ENCODE assay signal across 2 cellular contexts in the genomic region with DNA sequence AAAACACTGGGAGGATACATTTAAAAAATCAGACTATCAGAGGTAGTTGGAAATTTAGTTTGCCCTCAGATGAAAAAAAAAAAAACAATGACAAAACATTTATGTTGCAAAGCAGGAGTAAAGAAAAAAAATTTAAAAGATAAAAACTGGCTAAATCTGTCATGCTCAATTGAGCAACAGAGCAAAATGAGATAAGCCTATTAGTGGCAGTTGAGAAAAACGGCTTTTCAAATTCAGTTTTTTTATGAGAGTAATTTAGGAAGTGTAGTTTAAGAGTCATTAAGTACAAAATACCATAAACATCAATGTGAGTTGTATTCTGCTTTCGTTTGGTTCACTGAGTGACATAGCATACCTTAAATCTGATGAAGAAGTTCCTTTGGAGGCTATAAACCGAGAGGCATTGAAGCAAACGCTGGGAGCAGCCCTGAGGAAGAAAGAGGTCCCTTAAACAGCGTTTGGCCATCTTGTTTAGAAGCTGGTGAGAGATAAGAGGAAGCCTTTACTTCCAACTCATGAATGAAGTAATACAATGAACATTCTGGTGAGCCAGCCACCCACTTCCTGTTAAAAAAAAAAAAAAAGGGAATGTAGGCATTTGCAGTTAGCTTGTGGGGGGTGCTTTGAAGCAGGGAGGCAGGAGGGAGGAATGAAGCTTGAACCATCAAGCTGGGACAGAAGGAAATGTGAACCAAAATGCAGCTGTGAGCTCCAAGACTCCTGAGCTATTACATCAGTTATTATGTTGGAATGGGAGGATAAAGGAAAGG.
TF ChIP-seq lines count a peak whose summit lies in the region.

No MANE protein-coding gene starts in this region.

TF ChIP-seq in HEK293, 187 proteins besides CTCF, POLR2A, EP300 and RAD21 (continues in another document):
- TF ChIP-seq ZNF621 (tag by site-specific recombination; IDR thresholded peaks at IDR 0.05) (no peak), ZNF664 (tag by site-specific recombination; IDR thresholded peaks at IDR 0.05) (0 out of 2 replicates have a peak, but pooled peaks have one; percentile 8), ZBTB1 (tag by site-specific recombination; IDR thresholded peaks at IDR 0.05) (no peak), ZEB2 (tag by site-specific recombination; IDR thresholded peaks at IDR 0.05) (0 out of 2 replicates have a peak, but pooled peaks have one; percentile 13), ZNF629 (tag by site-specific recombination; IDR thresholded peaks at IDR 0.05) (no peak)
- TF ChIP-seq, protein P1, sequence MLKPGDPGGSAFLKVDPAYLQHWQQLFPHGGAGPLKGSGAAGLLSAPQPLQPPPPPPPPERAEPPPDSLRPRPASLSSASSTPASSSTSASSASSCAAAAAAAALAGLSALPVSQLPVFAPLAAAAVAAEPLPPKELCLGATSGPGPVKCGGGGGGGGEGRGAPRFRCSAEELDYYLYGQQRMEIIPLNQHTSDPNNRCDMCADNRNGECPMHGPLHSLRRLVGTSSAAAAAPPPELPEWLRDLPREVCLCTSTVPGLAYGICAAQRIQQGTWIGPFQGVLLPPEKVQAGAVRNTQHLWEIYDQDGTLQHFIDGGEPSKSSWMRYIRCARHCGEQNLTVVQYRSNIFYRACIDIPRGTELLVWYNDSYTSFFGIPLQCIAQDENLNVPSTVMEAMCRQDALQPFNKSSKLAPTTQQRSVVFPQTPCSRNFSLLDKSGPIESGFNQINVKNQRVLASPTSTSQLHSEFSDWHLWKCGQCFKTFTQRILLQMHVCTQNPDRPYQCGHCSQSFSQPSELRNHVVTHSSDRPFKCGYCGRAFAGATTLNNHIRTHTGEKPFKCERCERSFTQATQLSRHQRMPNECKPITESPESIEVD (tag by site-specific recombination; IDR thresholded peaks at IDR 0.05): peak; percentile 74
- TF ChIP-seq, protein P2, sequence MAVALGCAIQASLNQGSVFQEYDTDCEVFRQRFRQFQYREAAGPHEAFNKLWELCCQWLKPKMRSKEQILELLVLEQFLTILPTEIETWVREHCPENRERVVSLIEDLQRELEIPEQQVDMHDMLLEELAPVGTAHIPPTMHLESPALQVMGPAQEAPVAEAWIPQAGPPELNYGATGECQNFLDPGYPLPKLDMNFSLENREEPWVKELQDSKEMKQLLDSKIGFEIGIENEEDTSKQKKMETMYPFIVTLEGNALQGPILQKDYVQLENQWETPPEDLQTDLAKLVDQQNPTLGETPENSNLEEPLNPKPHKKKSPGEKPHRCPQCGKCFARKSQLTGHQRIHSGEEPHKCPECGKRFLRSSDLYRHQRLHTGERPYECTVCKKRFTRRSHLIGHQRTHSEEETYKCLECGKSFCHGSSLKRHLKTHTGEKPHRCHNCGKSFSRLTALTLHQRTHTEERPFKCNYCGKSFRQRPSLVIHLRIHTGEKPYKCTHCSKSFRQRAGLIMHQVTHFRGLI (tag by site-specific recombination; IDR thresholded peaks at IDR 0.05): no peak
- TF ChIP-seq, protein P3, sequence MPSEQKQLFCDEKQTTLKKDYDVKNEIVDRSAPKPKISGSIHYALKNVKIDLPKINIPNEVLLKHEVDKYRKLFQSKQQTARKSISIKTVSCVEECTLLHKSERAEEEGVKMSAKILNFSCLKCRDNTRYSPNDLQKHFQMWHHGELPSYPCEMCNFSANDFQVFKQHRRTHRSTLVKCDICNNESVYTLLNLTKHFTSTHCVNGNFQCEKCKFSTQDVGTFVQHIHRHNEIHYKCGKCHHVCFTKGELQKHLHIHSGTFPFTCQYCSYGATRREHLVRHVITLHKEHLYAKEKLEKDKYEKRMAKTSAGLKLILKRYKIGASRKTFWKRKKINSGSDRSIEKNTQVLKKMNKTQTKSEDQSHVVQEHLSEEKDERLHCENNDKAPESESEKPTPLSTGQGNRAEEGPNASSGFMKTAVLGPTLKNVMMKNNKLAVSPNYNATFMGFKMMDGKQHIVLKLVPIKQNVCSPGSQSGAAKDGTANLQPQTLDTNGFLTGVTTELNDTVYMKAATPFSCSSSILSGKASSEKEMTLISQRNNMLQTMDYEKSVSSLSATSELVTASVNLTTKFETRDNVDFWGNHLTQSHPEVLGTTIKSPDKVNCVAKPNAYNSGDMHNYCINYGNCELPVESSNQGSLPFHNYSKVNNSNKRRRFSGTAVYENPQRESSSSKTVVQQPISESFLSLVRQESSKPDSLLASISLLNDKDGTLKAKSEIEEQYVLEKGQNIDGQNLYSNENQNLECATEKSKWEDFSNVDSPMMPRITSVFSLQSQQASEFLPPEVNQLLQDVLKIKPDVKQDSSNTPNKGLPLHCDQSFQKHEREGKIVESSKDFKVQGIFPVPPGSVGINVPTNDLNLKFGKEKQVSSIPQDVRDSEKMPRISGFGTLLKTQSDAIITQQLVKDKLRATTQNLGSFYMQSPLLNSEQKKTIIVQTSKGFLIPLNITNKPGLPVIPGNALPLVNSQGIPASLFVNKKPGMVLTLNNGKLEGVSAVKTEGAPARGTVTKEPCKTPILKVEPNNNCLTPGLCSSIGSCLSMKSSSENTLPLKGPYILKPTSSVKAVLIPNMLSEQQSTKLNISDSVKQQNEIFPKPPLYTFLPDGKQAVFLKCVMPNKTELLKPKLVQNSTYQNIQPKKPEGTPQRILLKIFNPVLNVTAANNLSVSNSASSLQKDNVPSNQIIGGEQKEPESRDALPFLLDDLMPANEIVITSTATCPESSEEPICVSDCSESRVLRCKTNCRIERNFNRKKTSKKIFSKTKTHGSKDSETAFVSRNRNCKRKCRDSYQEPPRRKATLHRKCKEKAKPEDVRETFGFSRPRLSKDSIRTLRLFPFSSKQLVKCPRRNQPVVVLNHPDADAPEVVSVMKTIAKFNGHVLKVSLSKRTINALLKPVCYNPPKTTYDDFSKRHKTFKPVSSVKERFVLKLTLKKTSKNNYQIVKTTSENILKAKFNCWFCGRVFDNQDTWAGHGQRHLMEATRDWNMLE (tag by site-specific recombination; conservative IDR thresholded peaks at IDR 0.05; ENCODE audit: low read depth): 0 out of 2 replicates have a peak, but pooled peaks have one; percentile 31
- TF ChIP-seq, protein P4, sequence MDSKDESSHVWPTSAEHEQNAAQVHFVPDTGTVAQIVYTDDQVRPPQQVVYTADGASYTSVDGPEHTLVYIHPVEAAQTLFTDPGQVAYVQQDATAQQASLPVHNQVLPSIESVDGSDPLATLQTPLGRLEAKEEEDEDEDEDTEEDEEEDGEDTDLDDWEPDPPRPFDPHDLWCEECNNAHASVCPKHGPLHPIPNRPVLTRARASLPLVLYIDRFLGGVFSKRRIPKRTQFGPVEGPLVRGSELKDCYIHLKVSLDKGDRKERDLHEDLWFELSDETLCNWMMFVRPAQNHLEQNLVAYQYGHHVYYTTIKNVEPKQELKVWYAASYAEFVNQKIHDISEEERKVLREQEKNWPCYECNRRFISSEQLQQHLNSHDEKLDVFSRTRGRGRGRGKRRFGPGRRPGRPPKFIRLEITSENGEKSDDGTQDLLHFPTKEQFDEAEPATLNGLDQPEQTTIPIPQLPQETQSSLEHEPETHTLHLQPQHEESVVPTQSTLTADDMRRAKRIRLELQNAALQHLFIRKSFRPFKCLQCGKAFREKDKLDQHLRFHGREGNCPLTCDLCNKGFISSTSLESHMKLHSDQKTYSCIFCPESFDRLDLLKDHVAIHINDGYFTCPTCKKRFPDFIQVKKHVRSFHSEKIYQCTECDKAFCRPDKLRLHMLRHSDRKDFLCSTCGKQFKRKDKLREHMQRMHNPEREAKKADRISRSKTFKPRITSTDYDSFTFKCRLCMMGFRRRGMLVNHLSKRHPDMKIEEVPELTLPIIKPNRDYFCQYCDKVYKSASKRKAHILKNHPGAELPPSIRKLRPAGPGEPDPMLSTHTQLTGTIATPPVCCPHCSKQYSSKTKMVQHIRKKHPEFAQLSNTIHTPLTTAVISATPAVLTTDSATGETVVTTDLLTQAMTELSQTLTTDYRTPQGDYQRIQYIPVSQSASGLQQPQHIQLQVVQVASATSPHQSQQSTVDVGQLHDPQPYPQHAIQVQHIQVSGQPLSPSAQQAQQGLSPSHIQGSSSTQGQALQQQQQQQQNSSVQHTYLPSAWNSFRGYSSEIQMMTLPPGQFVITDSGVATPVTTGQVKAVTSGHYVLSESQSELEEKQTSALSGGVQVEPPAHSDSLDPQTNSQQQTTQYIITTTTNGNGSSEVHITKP (tag by site-specific recombination; IDR thresholded peaks at IDR 0.05): 0 out of 2 replicates have a peak, but pooled peaks have one; percentile 22

TF ChIP-seq in SK-N-SH, 30 proteins besides CTCF, POLR2A, EP300 and RAD21 (continued from another document):
- TF ChIP-seq EZH2phosphoT487 (IDR thresholded peaks at IDR 0.05; ENCODE audit: borderline replicate concordance, low read depth): no peak
- no peak for TF ChIP-seq RCOR1 (IDR thresholded peaks at IDR 0.05; ENCODE audit: low read length)
- TF ChIP-seq POLR2AphosphoS5 (IDR thresholded peaks at IDR 0.05; ENCODE audit: low read depth, low read length): no peak
- no peak for TF ChIP-seq FOSL2 (IDR thresholded peaks at IDR 0.05; ENCODE audit: borderline replicate concordance, low read depth)
- TF ChIP-seq FOXM1 (IDR thresholded peaks at IDR 0.05; ENCODE audit: low read depth): no peak
- TF ChIP-seq, protein P5, sequence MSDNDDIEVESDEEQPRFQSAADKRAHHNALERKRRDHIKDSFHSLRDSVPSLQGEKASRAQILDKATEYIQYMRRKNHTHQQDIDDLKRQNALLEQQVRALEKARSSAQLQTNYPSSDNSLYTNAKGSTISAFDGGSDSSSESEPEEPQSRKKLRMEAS (IDR thresholded peaks at IDR 0.05; ENCODE audit: low read depth): no peak
- TF ChIP-seq, protein P6, sequence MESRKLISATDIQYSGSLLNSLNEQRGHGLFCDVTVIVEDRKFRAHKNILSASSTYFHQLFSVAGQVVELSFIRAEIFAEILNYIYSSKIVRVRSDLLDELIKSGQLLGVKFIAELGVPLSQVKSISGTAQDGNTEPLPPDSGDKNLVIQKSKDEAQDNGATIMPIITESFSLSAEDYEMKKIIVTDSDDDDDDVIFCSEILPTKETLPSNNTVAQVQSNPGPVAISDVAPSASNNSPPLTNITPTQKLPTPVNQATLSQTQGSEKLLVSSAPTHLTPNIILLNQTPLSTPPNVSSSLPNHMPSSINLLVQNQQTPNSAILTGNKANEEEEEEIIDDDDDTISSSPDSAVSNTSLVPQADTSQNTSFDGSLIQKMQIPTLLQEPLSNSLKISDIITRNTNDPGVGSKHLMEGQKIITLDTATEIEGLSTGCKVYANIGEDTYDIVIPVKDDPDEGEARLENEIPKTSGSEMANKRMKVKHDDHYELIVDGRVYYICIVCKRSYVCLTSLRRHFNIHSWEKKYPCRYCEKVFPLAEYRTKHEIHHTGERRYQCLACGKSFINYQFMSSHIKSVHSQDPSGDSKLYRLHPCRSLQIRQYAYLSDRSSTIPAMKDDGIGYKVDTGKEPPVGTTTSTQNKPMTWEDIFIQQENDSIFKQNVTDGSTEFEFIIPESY (IDR thresholded peaks at IDR 0.05; ENCODE audit: borderline replicate concordance, low read depth): no peak
- no peak for TF ChIP-seq RXRA (IDR thresholded peaks at IDR 0.05; ENCODE audit: borderline replicate concordance, low read depth)
- TF ChIP-seq, protein P7, sequence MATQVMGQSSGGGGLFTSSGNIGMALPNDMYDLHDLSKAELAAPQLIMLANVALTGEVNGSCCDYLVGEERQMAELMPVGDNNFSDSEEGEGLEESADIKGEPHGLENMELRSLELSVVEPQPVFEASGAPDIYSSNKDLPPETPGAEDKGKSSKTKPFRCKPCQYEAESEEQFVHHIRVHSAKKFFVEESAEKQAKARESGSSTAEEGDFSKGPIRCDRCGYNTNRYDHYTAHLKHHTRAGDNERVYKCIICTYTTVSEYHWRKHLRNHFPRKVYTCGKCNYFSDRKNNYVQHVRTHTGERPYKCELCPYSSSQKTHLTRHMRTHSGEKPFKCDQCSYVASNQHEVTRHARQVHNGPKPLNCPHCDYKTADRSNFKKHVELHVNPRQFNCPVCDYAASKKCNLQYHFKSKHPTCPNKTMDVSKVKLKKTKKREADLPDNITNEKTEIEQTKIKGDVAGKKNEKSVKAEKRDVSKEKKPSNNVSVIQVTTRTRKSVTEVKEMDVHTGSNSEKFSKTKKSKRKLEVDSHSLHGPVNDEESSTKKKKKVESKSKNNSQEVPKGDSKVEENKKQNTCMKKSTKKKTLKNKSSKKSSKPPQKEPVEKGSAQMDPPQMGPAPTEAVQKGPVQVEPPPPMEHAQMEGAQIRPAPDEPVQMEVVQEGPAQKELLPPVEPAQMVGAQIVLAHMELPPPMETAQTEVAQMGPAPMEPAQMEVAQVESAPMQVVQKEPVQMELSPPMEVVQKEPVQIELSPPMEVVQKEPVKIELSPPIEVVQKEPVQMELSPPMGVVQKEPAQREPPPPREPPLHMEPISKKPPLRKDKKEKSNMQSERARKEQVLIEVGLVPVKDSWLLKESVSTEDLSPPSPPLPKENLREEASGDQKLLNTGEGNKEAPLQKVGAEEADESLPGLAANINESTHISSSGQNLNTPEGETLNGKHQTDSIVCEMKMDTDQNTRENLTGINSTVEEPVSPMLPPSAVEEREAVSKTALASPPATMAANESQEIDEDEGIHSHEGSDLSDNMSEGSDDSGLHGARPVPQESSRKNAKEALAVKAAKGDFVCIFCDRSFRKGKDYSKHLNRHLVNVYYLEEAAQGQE (IDR thresholded peaks at IDR 0.05; ENCODE audit: low read depth, low read length): no peak
- TF ChIP-seq ELF1 (IDR thresholded peaks at IDR 0.05): no peak
- TF ChIP-seq, protein P8, sequence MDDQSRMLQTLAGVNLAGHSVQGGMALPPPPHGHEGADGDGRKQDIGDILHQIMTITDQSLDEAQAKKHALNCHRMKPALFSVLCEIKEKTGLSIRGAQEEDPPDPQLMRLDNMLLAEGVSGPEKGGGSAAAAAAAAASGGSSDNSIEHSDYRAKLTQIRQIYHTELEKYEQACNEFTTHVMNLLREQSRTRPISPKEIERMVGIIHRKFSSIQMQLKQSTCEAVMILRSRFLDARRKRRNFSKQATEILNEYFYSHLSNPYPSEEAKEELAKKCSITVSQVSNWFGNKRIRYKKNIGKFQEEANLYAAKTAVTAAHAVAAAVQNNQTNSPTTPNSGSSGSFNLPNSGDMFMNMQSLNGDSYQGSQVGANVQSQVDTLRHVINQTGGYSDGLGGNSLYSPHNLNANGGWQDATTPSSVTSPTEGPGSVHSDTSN (IDR thresholded peaks at IDR 0.05): no peak
- TF ChIP-seq, protein P9, sequence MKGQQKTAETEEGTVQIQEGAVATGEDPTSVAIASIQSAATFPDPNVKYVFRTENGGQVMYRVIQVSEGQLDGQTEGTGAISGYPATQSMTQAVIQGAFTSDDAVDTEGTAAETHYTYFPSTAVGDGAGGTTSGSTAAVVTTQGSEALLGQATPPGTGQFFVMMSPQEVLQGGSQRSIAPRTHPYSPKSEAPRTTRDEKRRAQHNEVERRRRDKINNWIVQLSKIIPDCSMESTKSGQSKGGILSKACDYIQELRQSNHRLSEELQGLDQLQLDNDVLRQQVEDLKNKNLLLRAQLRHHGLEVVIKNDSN (IDR thresholded peaks at IDR 0.05; ENCODE audit: borderline replicate concordance, low read depth): no peak
- TF ChIP-seq CHD2 (IDR thresholded peaks at IDR 0.05; ENCODE audit: low read length, partially characterized antibody): no peak
- TF ChIP-seq SIN3A (IDR thresholded peaks at IDR 0.05; ENCODE audit: borderline replicate concordance, low read depth, low read length): no peak
- no peak for TF ChIP-seq JUND (IDR thresholded peaks at IDR 0.05)
- no peak for TF ChIP-seq YY1 (IDR thresholded peaks at IDR 0.05; ENCODE audit: low read depth)
- TF ChIP-seq NRF1 (IDR thresholded peaks at IDR 0.05; ENCODE audit: low read depth, low read length): no peak
- TF ChIP-seq RFX5 (IDR thresholded peaks at IDR 0.05; ENCODE audit: low read length): no peak
- TF ChIP-seq TCF12 (IDR thresholded peaks at IDR 0.05): no peak; the same call in 1 of the 2 replicates
